ENCODE assay signal across 12 cellular contexts in the genomic region with DNA sequence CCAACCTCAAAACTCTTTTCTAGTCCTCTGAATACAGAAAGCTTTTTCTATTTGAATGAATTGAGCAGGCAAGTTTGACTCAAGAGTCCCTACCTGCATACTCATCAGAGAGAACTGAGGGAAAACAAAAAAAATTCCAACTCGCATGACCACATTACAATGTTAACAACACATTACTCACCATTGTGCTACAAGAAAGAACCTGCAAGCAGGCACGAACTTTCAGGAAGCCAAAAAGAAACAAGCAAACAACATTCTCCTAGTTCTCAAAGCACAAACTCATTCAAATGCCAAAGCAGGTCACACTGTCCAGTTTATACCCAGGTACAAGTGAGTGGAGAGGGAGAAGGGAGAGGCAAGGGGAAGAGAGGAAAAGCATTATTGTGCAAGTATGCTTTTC. TPM values are rescaled to one million over a fixed set of nuclear protein-coding genes. Genes with fewer than 3 reads are reported as not detected.
DNase-seq lines count a peak whose midpoint lies in the region; ATAC-seq, FAIRE-seq and TF ChIP-seq lines count a peak whose summit lies in the region.
"Had no signal": no experiment of that assay in that cellular context is flagged by ENCODE, and none has a peak within 500 bp of the region (broad histone marks: within the 10 kb centered on the region; RNA-seq: fewer than 3 reads in every experiment).

No MANE protein-coding gene starts in this region.

- H4K20me1 ChIP-seq in astrocyte (ENCODE audit: insufficient read depth, low read length) (peaks cover 82% of the 10 kb centered on the region), HepG2 (ENCODE audit: insufficient read depth, low read length) (peaks cover 4% of the 10 kb centered on the region; the same call in 1 of the 2 replicates), OCI-LY7 (ENCODE audit: insufficient read depth, low read length) (peaks cover 36% of the 10 kb centered on the region)

- H3K9me3 Mint-ChIP-seq in astrocyte (ENCODE audit: unreplicated experiment): no peaks in the 10 kb centered on the region

- H3K79me2 ChIP-seq in astrocyte (ENCODE audit: insufficient read depth, low read length) (peaks cover 95% of the 10 kb centered on the region), HepG2 (ENCODE audit: insufficient read depth, low read length) (peaks cover 16% of the 10 kb centered on the region), OCI-LY7 (ENCODE audit: insufficient read depth, low read depth, low read length) (no peaks in the 10 kb centered on the region)

- CTCF ChIA-PET in HEK293 (lab: Yijun Ruan, JAX) (interaction anchor here (0.6 to 1.5 kb wide), 4 partner anchors 18 to 173 kb away, joined by 3 to 4 read pairs (median 3); no protein-coding TSS in a partner anchor), HepG2 (lab: Yijun Ruan, JAX; ENCODE audit: low intra/inter-chr PET ratio, low total read pairs) (no interaction called here), OCI-LY7 (lab: Charles Lee; ENCODE audit: unreplicated experiment) (no interaction called here)

- H3K36me3 ChIP-seq in HEK293 (ENCODE audit: control insufficient read depth in 2 of 2, insufficient read depth in 1 of 2, low read length in 2 of 2) (peaks cover 0 to 31% of the 10 kb centered on the region in 2 experiments; a peak in 2 of 3 replicates), astrocyte (ENCODE audit: insufficient read depth, low read length) (peaks cover 8% of the 10 kb centered on the region), HepG2 (replicated peaks in 1 of 2; ENCODE audit: control insufficient read depth in 1 of 2, insufficient read depth in 2 of 2, low read length in 2 of 2) (peaks cover 2 to 21% of the 10 kb centered on the region in 2 experiments; a peak in 4 of 5 replicates), OCI-LY7 (ENCODE audit: insufficient read depth, low read length) (no peaks in the 10 kb centered on the region)

- H3K27me3 ChIP-seq in astrocyte (ENCODE audit: insufficient read depth, low read length): no peaks in the 10 kb centered on the region
- no peaks in the 10 kb centered on the region for H3K27me3 ChIP-seq in HepG2 (ENCODE audit: control insufficient read depth in 1 of 2, insufficient read depth in 2 of 2, low read length in 2 of 2)

- FAIRE-seq in astrocyte (lab: Jason Lieb, UNC) (no peak), HepG2 (lab: Jason Lieb, UNC) (no peak)
- FAIRE-seq: endometrium had no signal

- H2AFZ ChIP-seq in astrocyte (ENCODE audit: low read depth, low read length) (no peak overlapping the region), HepG2 (ENCODE audit: low read length) (no peak overlapping the region), OCI-LY7 (ENCODE audit: low read length) (no peak overlapping the region)

- 67% methylated on average over 2 of the region's 2 CpGs for WGBS in HepG2 (ENCODE audit: low lambda C conversion rate)

- H3K36me3 Mint-ChIP-seq in astrocyte (ENCODE audit: low read depth, unreplicated experiment): peaks cover 3% of the 10 kb centered on the region

- no peaks in the 10 kb centered on the region for H3K9me3 ChIP-seq in HEK293 (ENCODE audit: control insufficient read depth, insufficient read depth, low read depth, low read length)
- no peaks in the 10 kb centered on the region for H3K9me3 ChIP-seq in astrocyte (ENCODE audit: insufficient read depth, low read depth, low read length)
- no peaks in the 10 kb centered on the region for H3K9me3 ChIP-seq in HepG2 (ENCODE audit: low read length)
- no peaks in the 10 kb centered on the region for H3K9me3 ChIP-seq in OCI-LY7 (ENCODE audit: low read length)

- TF ChIP-seq POLR2A in HepG2 (IDR thresholded peaks at IDR 0.05; ENCODE audit: insufficient read depth in 1 of 2, low read depth in 2 of 2, low read length in 2 of 2): no peak

- H3K4me3 ChIP-seq in HEK293 (ENCODE audit: low read depth, low read length) (no peak overlapping the region), astrocyte (ENCODE audit: insufficient read depth, low read depth, low read length) (no peak overlapping the region), HepG2 (replicated peaks in 1 of 3; ENCODE audit: insufficient read depth in 1 of 3, low read depth in 2 of 3, low read length in 3 of 3) (no peak overlapping the region), OCI-LY7 (ENCODE audit: low read depth, low read length, poor library complexity, severe bottlenecking) (no peak overlapping the region)
- H3K4me3 ChIP-seq: skin epidermis had no signal

- TF ChIP-seq RAD21 in HepG2 (CRISPR knock-in tag; IDR thresholded peaks at IDR 0.05): no peak

- no peaks in the 10 kb centered on the region for H3K4me1 ChIP-seq in HEK293 (ENCODE audit: control insufficient read depth, insufficient read depth, low read length)
- peaks cover 16% of the 10 kb centered on the region for H3K4me1 ChIP-seq in astrocyte (ENCODE audit: insufficient read depth, low read length)
- H3K4me1 ChIP-seq in HepG2 (ENCODE audit: insufficient read depth, low read length): peaks cover 17% of the 10 kb centered on the region; the same call in 1 of the 2 replicates
- peaks cover 14% of the 10 kb centered on the region for H3K4me1 ChIP-seq in OCI-LY7 (ENCODE audit: insufficient read depth, low read length, poor library complexity, severe bottlenecking)

- intact Hi-C loops in HepG2 (cut with micrococcal nuclease; ENCODE audit: unreplicated experiment): no loop called here
- intact Hi-C loops in OCI-LY7 (cut with micrococcal nuclease; ENCODE audit: unreplicated experiment): no loop called here

- H3K9me2 ChIP-seq in OCI-LY7 (ENCODE audit: insufficient read depth, low read length): no peaks in the 10 kb centered on the region

- H3K27ac ChIP-seq in HEK293 (ENCODE audit: extremely low read depth, low read depth, low read length): no peak overlapping the region
- H3K27ac ChIP-seq in astrocyte (ENCODE audit: low read depth, low read length): peak overlapping the region; percentile 35
- no peak overlapping the region for H3K27ac ChIP-seq in HepG2 (ENCODE audit: extremely low read length, insufficient read depth, low read length)
- no peak overlapping the region for H3K27ac ChIP-seq in OCI-LY7 (ENCODE audit: low read depth, low read length, poor library complexity, severe bottlenecking)

- in situ Hi-C loops in HepG2 (cut with HindIII; ENCODE audit: extremely low pct_ligation_motif_present, low pct_unique_long_range_greater_than_20kb): no loop called here

- POLR2A ChIA-PET in HEK293 (lab: Yijun Ruan, JAX): no interaction called here
- POLR2A ChIA-PET in HepG2 (lab: Yijun Ruan, JAX): no interaction called here
- POLR2A ChIA-PET in OCI-LY7 (lab: Charles Lee): interaction anchor here (1.3 kb wide), 1 partner anchor 9 kb away, joined by 3 read pairs; no protein-coding TSS in a partner anchor

- ATAC-seq in HepG2: no peak
- ATAC-seq in HG02973 (IDR thresholded peaks at IDR 0.05; ENCODE audit: unreplicated experiment): no peak

- TF ChIP-seq CTCF in HEK293 (tag by site-specific recombination; IDR thresholded peaks at IDR 0.05) (no peak), astrocyte (IDR thresholded peaks at IDR 0.05; ENCODE audit: insufficient read depth, low read depth, low read length) (no peak), HepG2 (CRISPR knock-in tag; IDR thresholded peaks at IDR 0.05) (no peak), OCI-LY7 (conservative IDR thresholded peaks at IDR 0.05; ENCODE audit: low read length) (no peak)

- TF ChIP-seq EP300 in HepG2 (IDR thresholded peaks at IDR 0.05; ENCODE audit: low read depth in 2 of 2, low read length in 2 of 2) (no peak), HepG2 (CRISPR knock-in tag; IDR thresholded peaks at IDR 0.05; ENCODE audit: borderline replicate concordance) (no peak)

- H3K27me3 Mint-ChIP-seq in astrocyte (ENCODE audit: low read depth, unreplicated experiment): no peaks in the 10 kb centered on the region

- H3K9ac ChIP-seq in astrocyte (ENCODE audit: low read length): peak overlapping the region; percentile 1
- no peak overlapping the region for H3K9ac ChIP-seq in HepG2 (ENCODE audit: insufficient read depth, low read depth, low read length)

- H3K27ac Mint-ChIP-seq in astrocyte (ENCODE audit: unreplicated experiment): peak overlapping the region; percentile 66

- peaks cover 43% of the 10 kb centered on the region for H3K4me1 Mint-ChIP-seq in astrocyte (ENCODE audit: low read depth, unreplicated experiment)

- DNase-seq in A172 (ENCODE audit: low spot score) (peak; percentile 38), astrocyte (ENCODE audit: low read depth) (peak; percentile 75), HepG2 (ENCODE audit: low spot score) (no peak), superior temporal gyrus (ENCODE audit: extremely low spot score) (no peak), NCI-H774 (lab: John Stamatoyannopoulos, UW) (no peak), OCI-LY7 (ENCODE audit: low spot score) (no peak)
- DNase-seq: activated CD8-positive, alpha-beta memory T cell treated with anti-CD3 and anti-CD28 coated beads, Interleukin-2, amount 50 U/mL, for 48 hours; NCI-H1694 had no signal

- BruUV-seq in HepG2 (replicated peaks; lab: Mats Ljungman, UMichigan): no TSS peak
- no TSS peak for BruUV-seq in OCI-LY7 (replicated peaks; lab: Mats Ljungman, UMichigan)

- peak overlapping the region; percentile 76 for H3K4me3 Mint-ChIP-seq in astrocyte (ENCODE audit: unreplicated experiment)

- H3K4me2 ChIP-seq in astrocyte (ENCODE audit: low read length) (peak overlapping the region; percentile 47), HepG2 (ENCODE audit: low read depth, low read length) (no peak overlapping the region), OCI-LY7 (ENCODE audit: low read length) (no peak overlapping the region)

RNA-seq across cellular contexts. Expression of a gene that starts 14.6 kb away (rescaled TPM):
- total RNA-seq in A172 (2014; rRNA removed; shearing (Covaris generic)): 15.6 and 19.7 TPM in 2 replicates
- 31.9 and 33.1 TPM in 2 replicates for total RNA-seq in astrocyte
- total RNA-seq in HepG2 (2016; rRNA removed; fragmentation: Illumina TruSeq; extraction: Trizol): 11.2 and 13.2 TPM in 2 replicates
- total RNA-seq in HepG2 (2016; cell fraction: cytosol; rRNA removed; fragmentation: Illumina TruSeq; extraction: Trizol; ENCODE audit: low read depth): 0.71 and 1.0 TPM in 2 replicates
- 11.4 and 11.7 TPM in 2 replicates for total RNA-seq in HepG2 (2016; cell fraction: insoluble cytoplasmic fraction; rRNA removed; fragmentation: Illumina TruSeq; extraction: Trizol)
- 3.2 and 4.0 TPM in 2 replicates for total RNA-seq in HepG2 (2016; cell fraction: membrane; rRNA removed; fragmentation: Illumina TruSeq; extraction: Trizol)
- 6.9 and 9.0 TPM in 2 replicates for total RNA-seq in HepG2 (2016; cell fraction: nucleus; rRNA removed; fragmentation: Illumina TruSeq; extraction: Trizol)
- polyA plus RNA-seq in HepG2 (2011; rRNA removed): 5.1 and 6.9 TPM in 2 replicates
- 3.7 and 5.3 TPM in 2 replicates for polyA plus RNA-seq in HepG2 (2011; cell fraction: cytosol; rRNA removed)
- polyA plus RNA-seq in HepG2 (2011; cell fraction: nucleus; rRNA removed): 5.4 and 7.1 TPM in 2 replicates
- 6.4 and 7.6 TPM in 2 replicates for polyA plus RNA-seq in HepG2 (2012)
- 0.26 and 0.34 TPM in 2 replicates for polyA plus RNA-seq in HepG2 (2016; cell fraction: cytosol; fragmentation: Illumina TruSeq; extraction: Trizol; ENCODE audit: low read depth)
- polyA plus RNA-seq in HepG2 (2016; cell fraction: insoluble cytoplasmic fraction; fragmentation: Illumina TruSeq; extraction: Trizol; ENCODE audit: low read depth): 5.6 and 6.2 TPM in 2 replicates
- 0.89 and 0.92 TPM in 2 replicates for polyA plus RNA-seq in HepG2 (2016; cell fraction: membrane; fragmentation: Illumina TruSeq; extraction: Trizol; ENCODE audit: low read depth)
- polyA plus RNA-seq in HepG2 (2016; cell fraction: nucleus; fragmentation: Illumina TruSeq; extraction: Trizol; ENCODE audit: insufficient read depth, low read depth): 7.0 TPM in 2 replicates
- 15.0 and 39.2 TPM in 2 replicates for polyA minus RNA-seq in HepG2 (2011; rRNA and poly(A)+ RNA removed; ENCODE audit: low replicate concordance)
- polyA minus RNA-seq in HepG2 (2011; cell fraction: cytosol; rRNA and poly(A)+ RNA removed): 5.4 and 8.4 TPM in 2 replicates
- polyA minus RNA-seq in HepG2 (2011; cell fraction: nucleus; rRNA and poly(A)+ RNA removed): 9.9 and 17.0 TPM in 2 replicates
- total RNA-seq in OCI-LY7 (2014; rRNA removed; shearing (Covaris generic)): 1.6 and 1.7 TPM in 2 replicates
- total RNA-seq in OCI-LY7 (2022): 4.3 and 4.8 TPM in 2 replicates

RNA-seq across cellular contexts. Expression of a gene that starts 59.2 kb away (rescaled TPM):
- 7.2 and 9.0 TPM in 2 replicates for total RNA-seq in A172 (2014; rRNA removed; shearing (Covaris generic))
- total RNA-seq in astrocyte: 4.0 and 5.0 TPM in 2 replicates
- 0.27 and 0.49 TPM in 2 replicates for total RNA-seq in HepG2 (2016; rRNA removed; fragmentation: Illumina TruSeq; extraction: Trizol)
- total RNA-seq in HepG2 (2016; cell fraction: cytosol; rRNA removed; fragmentation: Illumina TruSeq; extraction: Trizol; ENCODE audit: low read depth): not detected in 2 replicates
- total RNA-seq in HepG2 (2016; cell fraction: insoluble cytoplasmic fraction; rRNA removed; fragmentation: Illumina TruSeq; extraction: Trizol): 0.48 and 0.61 TPM in 2 replicates
- total RNA-seq in HepG2 (2016; cell fraction: membrane; rRNA removed; fragmentation: Illumina TruSeq; extraction: Trizol): 0.09 and 0.28 TPM in 2 replicates
- 0.65 and 0.72 TPM in 2 replicates for total RNA-seq in HepG2 (2016; cell fraction: nucleus; rRNA removed; fragmentation: Illumina TruSeq; extraction: Trizol)
- 2.8 and 4.0 TPM in 2 replicates for polyA plus RNA-seq in HepG2 (2011; rRNA removed)
- 1.5 and 2.7 TPM in 2 replicates for polyA plus RNA-seq in HepG2 (2011; cell fraction: cytosol; rRNA removed)
- 10.8 and 17.5 TPM in 2 replicates for polyA plus RNA-seq in HepG2 (2011; cell fraction: nucleus; rRNA removed)
- polyA plus RNA-seq in HepG2 (2012): 2.8 and 4.1 TPM in 2 replicates
- polyA plus RNA-seq in HepG2 (2016; cell fraction: cytosol; fragmentation: Illumina TruSeq; extraction: Trizol; ENCODE audit: low read depth): 0.11 TPM in 1 of 2 replicates, not detected in the other
- 0.31 and 0.47 TPM in 2 replicates for polyA plus RNA-seq in HepG2 (2016; cell fraction: insoluble cytoplasmic fraction; fragmentation: Illumina TruSeq; extraction: Trizol; ENCODE audit: low read depth)
- 0.16 TPM in 1 of 2 replicates, not detected in the other for polyA plus RNA-seq in HepG2 (2016; cell fraction: membrane; fragmentation: Illumina TruSeq; extraction: Trizol; ENCODE audit: low read depth)
- polyA plus RNA-seq in HepG2 (2016; cell fraction: nucleus; fragmentation: Illumina TruSeq; extraction: Trizol; ENCODE audit: insufficient read depth, low read depth): 1.5 and 2.0 TPM in 2 replicates
- polyA minus RNA-seq in HepG2 (2011; rRNA and poly(A)+ RNA removed; ENCODE audit: low replicate concordance): 4.0 and 9.4 TPM in 2 replicates
- polyA minus RNA-seq in HepG2 (2011; cell fraction: cytosol; rRNA and poly(A)+ RNA removed): 0.89 and 1.3 TPM in 2 replicates
- polyA minus RNA-seq in HepG2 (2011; cell fraction: nucleus; rRNA and poly(A)+ RNA removed): 5.4 and 10.2 TPM in 2 replicates
- total RNA-seq in OCI-LY7 (2014; rRNA removed; shearing (Covaris generic)): 0.08 and 0.09 TPM in 2 replicates
- total RNA-seq in OCI-LY7 (2022): 0.24 TPM in 1 of 2 replicates, not detected in the other

Comparison
In these comparisons a context has a peak if more than half of its experiments do, and no peak if none do; other contexts are left out.
1. DNase-seq: peak in A172 (single experiment) and astrocyte (single experiment); none in HepG2 (single experiment), superior temporal gyrus (single experiment), NCI-H774 (single experiment) and OCI-LY7 (single experiment).